In the genomic region with DNA sequence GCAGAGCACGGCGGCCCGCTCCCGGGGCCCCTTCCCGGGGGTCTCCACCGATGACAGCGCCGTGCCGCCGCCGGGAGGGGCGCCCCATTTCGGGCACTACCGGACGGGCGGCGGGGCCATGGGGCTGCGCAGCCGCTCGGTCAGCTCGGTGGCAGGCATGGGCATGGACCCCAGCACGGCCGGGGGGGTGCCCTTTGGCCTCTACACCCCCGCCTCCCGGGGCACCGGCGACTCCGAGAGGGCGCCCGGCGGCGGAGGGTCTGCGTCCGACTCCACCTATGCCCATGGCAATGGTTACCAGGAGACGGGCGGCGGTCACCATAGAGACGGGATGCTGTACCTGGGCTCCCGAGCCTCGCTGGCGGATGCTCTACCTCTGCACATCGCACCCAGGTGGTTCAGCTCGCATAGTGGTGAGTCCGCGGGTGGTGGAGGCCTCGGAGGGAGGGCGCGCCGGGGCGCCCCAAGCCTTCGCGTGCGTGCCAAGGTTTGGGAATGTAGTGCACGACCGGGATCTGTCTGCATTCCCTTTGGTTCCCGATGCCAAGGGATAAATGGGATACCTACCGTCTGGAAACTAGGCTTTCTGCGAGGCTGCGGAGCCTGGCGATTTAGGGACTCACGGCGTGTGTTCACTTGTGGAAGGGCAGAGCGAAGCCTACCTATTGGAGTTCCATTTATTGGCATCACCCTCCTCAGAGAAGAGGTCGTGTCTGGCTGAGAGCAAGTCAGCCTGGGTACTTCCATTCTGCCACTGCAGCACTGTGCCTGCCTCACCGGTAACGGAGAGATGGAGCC, we compare ENCODE assay signal across 8 cellular contexts. TPM values are rescaled to one million over a fixed set of nuclear protein-coding genes. Genes with fewer than 3 reads are reported as not detected.
DNase-seq lines count a peak whose midpoint lies in the region; ATAC-seq, FAIRE-seq and TF ChIP-seq lines count a peak whose summit lies in the region.

No MANE protein-coding gene starts in this region.

- no peak for FAIRE-seq in GM12891 (lab: Jason Lieb, UNC)

- H3K27ac ChIP-seq in iPS DF 6.9 (ENCODE audit: low read length) = no peak overlapping the region

- ATAC-seq in HG03565 (IDR thresholded peaks at IDR 0.05; ENCODE audit: unreplicated experiment) = peak; percentile 20
- ATAC-seq in HG02840 (IDR thresholded peaks at IDR 0.05; ENCODE audit: low FRiP score, unreplicated experiment) = no peak
- ATAC-seq in HG03108 (IDR thresholded peaks at IDR 0.05; ENCODE audit: unreplicated experiment) = no peak

- no peaks in the 10 kb centered on the region for H3K9me3 ChIP-seq in iPS DF 6.9 (ENCODE audit: control insufficient read depth, insufficient read depth, low read length)

- DNase-seq in GM12891 (ENCODE audit: insufficient read length, low spot score) = peak; percentile 47
- no peak for DNase-seq in astrocyte of the cerebellum (ENCODE audit: low read depth)
- no peak for DNase-seq in iPS DF 6.9 (ENCODE audit: low read depth, low spot score)
- no peak for DNase-seq in retinal pigment epithelial cell (ENCODE audit: low read depth)

- peak overlapping the region; percentile 80 for H3K27ac Mint-ChIP-seq in T-helper 1 cell treated with Interleukin-12 subunit alpha and Interleukin-12 subunit beta and Interleukin-4 antibody, amounts not matched to agents 30 μg/mL and 1 μg/mL, for 36 hours

- in situ Hi-C loops in astrocyte of the cerebellum (cut with HindIII; ENCODE audit: low sequenced_read_pairs) = no loop called here

- H3K36me3 ChIP-seq in iPS DF 6.9 (ENCODE audit: control insufficient read depth, insufficient read depth, low read length) = no peaks in the 10 kb centered on the region

- no CpG with 5 or more reads among the region's 66 CpGs for WGBS in iPS DF 6.9 (ENCODE audit: insufficient coverage, insufficient read length)

- peaks cover 4% of the 10 kb centered on the region; the same call in 1 of the 2 replicates for H3K4me1 ChIP-seq in iPS DF 6.9 (ENCODE audit: control insufficient read depth, insufficient read depth, low read length)

- H3K4me3 ChIP-seq in astrocyte of the cerebellum (ENCODE audit: low read depth, low read length) (peak overlapping the region; percentile 70), iPS DF 6.9 (ENCODE audit: low read length) (peak overlapping the region; percentile 77), retinal pigment epithelial cell (ENCODE audit: low read length) (peak overlapping the region; percentile 75)

- H3K4me1 Mint-ChIP-seq in T-helper 1 cell treated with Interleukin-12 subunit alpha and Interleukin-12 subunit beta and Interleukin-4 antibody, amounts not matched to agents 30 μg/mL and 1 μg/mL, for 36 hours (ENCODE audit: low read depth) = peaks cover 39% of the 10 kb centered on the region

- TF ChIP-seq CTCF in astrocyte of the cerebellum (IDR thresholded peaks at IDR 0.05; ENCODE audit: low read depth, low read length, missing control alignments) (no peak), retinal pigment epithelial cell (conservative IDR thresholded peaks at IDR 0.05; ENCODE audit: low read depth, low read length) (no peak)

- peak overlapping the region; percentile 90 for H3K4me3 Mint-ChIP-seq in T-helper 1 cell treated with Interleukin-12 subunit alpha and Interleukin-12 subunit beta and Interleukin-4 antibody, amounts not matched to agents 30 μg/mL and 1 μg/mL, for 36 hours

- no peak for TF ChIP-seq POLR2A in GM12891 (IDR thresholded peaks at IDR 0.05; ENCODE audit: low read depth, low read length)

- H3K9me3 Mint-ChIP-seq in T-helper 1 cell treated with Interleukin-12 subunit alpha and Interleukin-12 subunit beta and Interleukin-4 antibody, amounts not matched to agents 30 μg/mL and 1 μg/mL, for 36 hours = no peaks in the 10 kb centered on the region

- no peaks in the 10 kb centered on the region; the same call in 1 of the 2 replicates for H3K27me3 ChIP-seq in iPS DF 6.9 (ENCODE audit: control insufficient read depth, insufficient read depth, low read length)

- peaks cover 9% of the 10 kb centered on the region for H3K27me3 Mint-ChIP-seq in T-helper 1 cell treated with Interleukin-12 subunit alpha and Interleukin-12 subunit beta and Interleukin-4 antibody, amounts not matched to agents 30 μg/mL and 1 μg/mL, for 36 hours (ENCODE audit: low read depth)

- peaks cover 26% of the 10 kb centered on the region for H3K36me3 Mint-ChIP-seq in T-helper 1 cell treated with Interleukin-12 subunit alpha and Interleukin-12 subunit beta and Interleukin-4 antibody, amounts not matched to agents 30 μg/mL and 1 μg/mL, for 36 hours (ENCODE audit: low read depth)

TF ChIP-seq in GM12891, 5 proteins besides CTCF, POLR2A, EP300 and RAD21:
- TF ChIP-seq TAF1 (IDR thresholded peaks at IDR 0.05; ENCODE audit: low read depth, low read length) (no peak), POLR2AphosphoS5 (IDR thresholded peaks at IDR 0.05; ENCODE audit: low read depth, low read length) (no peak), POU2F2 (IDR thresholded peaks at IDR 0.05; ENCODE audit: low read depth, low read length) (no peak), PAX5 (IDR thresholded peaks at IDR 0.05; ENCODE audit: insufficient read depth, low read length, severe bottlenecking) (no peak), SPI1 (IDR thresholded peaks at IDR 0.05; ENCODE audit: low read depth, low read length) (no peak)

RNA-seq across cellular contexts. Expression of a gene that starts 1.1 kb away (rescaled TPM):
- polyA plus RNA-seq in GM12891 (2012; ENCODE audit: low read depth, missing spikeins) = 21.5 TPM

RNA-seq across cellular contexts. Expression of a gene that starts 15.0 kb away (rescaled TPM):
- 39.6 TPM for polyA plus RNA-seq in GM12891 (2012; ENCODE audit: low read depth, missing spikeins)
